In genomic region chr6:160391419-160392116, GRCh38 we compare ENCODE assay signal across 12 cellular contexts. TPM values are rescaled to one million over a fixed set of nuclear protein-coding genes. Genes with fewer than 3 reads are reported as not detected.
DNase-seq lines count a peak whose midpoint lies in the region; ATAC-seq lines count a peak whose summit lies in the region.
"Had no signal": no experiment of that assay in that cellular context is flagged by ENCODE, and none has a peak within 500 bp of the region (broad histone marks: within the 10 kb centered on the region; RNA-seq: fewer than 3 reads in every experiment).

No MANE protein-coding gene starts in this region.

- H3K9me3 Mint-ChIP-seq in natural killer cell treated with Interleukin-12 subunit alpha and Interleukin-12 subunit beta and Interleukin-15 and Interleukin-18, amount 100 ng/mL, for 72 hours, result peaks cover 3% of the 10 kb centered on the region

- no peak overlapping the region for H3K4me3 Mint-ChIP-seq in natural killer cell treated with Interleukin-12 subunit alpha and Interleukin-12 subunit beta and Interleukin-15 and Interleukin-18, amount 100 ng/mL, for 72 hours
- H3K4me3 Mint-ChIP-seq: brain; T-helper 2 cell treated with Interferon-gamma antibody and Interleukin-4, amounts not matched to agents 5 μg/mL and 100 μg/mL, for 36 hours had no signal

- H3K27ac Mint-ChIP-seq in natural killer cell treated with Interleukin-12 subunit alpha and Interleukin-12 subunit beta and Interleukin-15 and Interleukin-18, amount 100 ng/mL, for 72 hours, result no peak overlapping the region
- H3K27ac Mint-ChIP-seq: T-helper 2 cell treated with Interferon-gamma antibody and Interleukin-4, amounts not matched to agents 5 μg/mL and 100 μg/mL, for 36 hours had no signal

- ATAC-seq in natural killer cell treated with Interleukin-12 subunit alpha and Interleukin-12 subunit beta and Interleukin-15 and Interleukin-18, amount 100 ng/mL, for 72 hours, result no peak
- ATAC-seq: left lobe of liver had no signal

- H3K27ac ChIP-seq in epithelial cell of prostate, result peak overlapping the region; percentile 91

- peaks cover 21 to 24% of the 10 kb centered on the region in 2 donors for H3K27me3 Mint-ChIP-seq in natural killer cell treated with Interleukin-12 subunit alpha and Interleukin-12 subunit beta and Interleukin-15 and Interleukin-18, amount 100 ng/mL, for 72 hours

- no peaks in the 10 kb centered on the region for H3K4me1 Mint-ChIP-seq in natural killer cell treated with Interleukin-12 subunit alpha and Interleukin-12 subunit beta and Interleukin-15 and Interleukin-18, amount 100 ng/mL, for 72 hours (ENCODE audit: low read depth in 2 of 2)

- H3K36me3 Mint-ChIP-seq in natural killer cell treated with Interleukin-12 subunit alpha and Interleukin-12 subunit beta and Interleukin-15 and Interleukin-18, amount 100 ng/mL, for 72 hours, result peaks cover 6% of the 10 kb centered on the region
- H3K36me3 Mint-ChIP-seq: brain had no signal

- DNase-seq in COLO668 (lab: John Stamatoyannopoulos, UW; ENCODE audit: unreplicated experiment) (peak; percentile 16), NCI-H460 (ENCODE audit: extremely low read depth, low read depth) (peak; percentile 18), epithelial cell of prostate (ENCODE audit: low read depth, low spot score) (peak; percentile 79), pons (ENCODE audit: low spot score) (peak; percentile 13), DMS 273 (lab: John Stamatoyannopoulos, UW; ENCODE audit: unreplicated experiment) (no peak), amniotic stem cell (lab: John Stamatoyannopoulos, UW) (no peak)
- no peak for DNase-seq in natural killer cell treated with Interleukin-12 subunit alpha and Interleukin-12 subunit beta and Interleukin-15 and Interleukin-18, amount 100 ng/mL, for 72 hours (ENCODE audit: low spot score)
- DNase-seq in stimulated activated CD4-positive, alpha-beta T cell treated with anti-CD3 and anti-CD28 coated beads, Interleukin-4, amount 100 ng/mL, for 24 hours, result no peak
- DNase-seq: AML-193 had no signal

RNA-seq across cellular contexts. Expression of gene SLC22A3, which starts 43.4 kb away (rescaled TPM):
- 0.07 TPM in 1 of 2 replicates, not detected in the other for total RNA-seq in NCI-H460 (2014; rRNA removed; shearing (Covaris generic))
- 0.13 TPM in 1 of 2 replicates, not detected in the other for polyA plus RNA-seq in NCI-H460 (2014; cell fraction: nucleus; rRNA removed)
- total RNA-seq in natural killer cell treated with Interleukin-12 subunit alpha and Interleukin-12 subunit beta and Interleukin-15 and Interleukin-18, amount 100 ng/mL, for 72 hours, result not detected

Comparison
In these comparisons a context has a peak if more than half of its experiments do, and no peak if none do; other contexts are left out.
1. DNase-seq: peak in COLO668 (single experiment), NCI-H460 (single experiment), epithelial cell of prostate (single experiment) and pons (single experiment); none in natural killer cell treated with Interleukin-12 subunit alpha and Interleukin-12 subunit beta and Interleukin-15 and Interleukin-18, amount 100 ng/mL, for 72 hours (single experiment), stimulated activated CD4-positive, alpha-beta T cell treated with anti-CD3 and anti-CD28 coated beads, Interleukin-4, amount 100 ng/mL, for 24 hours (single experiment), DMS 273 (single experiment) and amniotic stem cell (single experiment).